In the genomic region with DNA sequence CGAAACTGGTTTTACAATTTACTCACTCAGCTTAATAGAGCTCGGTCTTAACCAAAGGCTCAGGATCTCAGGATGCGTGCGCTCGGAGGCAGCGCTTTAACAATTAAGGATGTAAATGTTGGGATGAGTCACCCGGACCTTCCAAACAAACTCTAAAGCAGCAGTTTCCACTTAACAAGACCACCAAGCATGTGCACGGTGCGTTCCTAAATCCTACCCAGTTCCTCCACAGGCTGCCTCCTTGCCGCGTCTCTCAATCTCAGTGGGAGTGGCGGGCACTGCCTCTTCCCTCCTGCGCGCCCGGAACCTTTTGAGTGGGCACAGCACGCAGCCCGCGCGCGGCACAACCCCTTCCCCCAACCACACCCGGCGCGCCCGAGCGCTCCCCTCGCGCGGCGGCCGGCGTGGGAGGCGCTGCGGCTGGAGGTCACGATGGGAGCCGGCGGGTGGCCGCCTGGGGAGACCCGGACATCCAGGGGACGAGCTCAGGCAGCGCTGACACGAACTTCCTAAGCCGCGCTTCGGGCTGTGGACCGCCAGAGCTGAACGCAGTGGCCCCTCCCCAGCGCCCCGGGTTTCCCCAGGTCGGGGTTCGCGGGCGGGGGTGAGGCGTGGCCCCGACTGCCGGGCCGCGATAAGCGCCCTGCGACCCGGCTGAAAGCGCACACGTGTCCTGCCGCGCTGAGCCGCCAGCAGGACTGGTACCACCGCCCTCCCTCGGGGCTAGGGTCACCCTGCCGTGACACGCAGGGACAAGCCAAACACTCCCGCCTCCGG, we compare ENCODE assay signal across 8 cellular contexts. TPM values are rescaled to one million over a fixed set of nuclear protein-coding genes. Genes with fewer than 3 reads are reported as not detected.
DNase-seq lines count a peak whose midpoint lies in the region; ATAC-seq and TF ChIP-seq lines count a peak whose summit lies in the region.

A gene (minus strand): TSS at position 280 of the 777 bp plus-strand sequence. CDS start 18,644 bp downstream, outside the sequence.

- no peaks in the 10 kb centered on the region for H3K9me3 Mint-ChIP-seq in activated T-cell treated with anti-CD3 and anti-CD28 coated beads, Interleukin-2, amount 50 U/mL, for 4 hours

- TF ChIP-seq CTCF in NB4 (IDR thresholded peaks at IDR 0.05; ENCODE audit: low read depth, low read length), result no peak
- TF ChIP-seq CTCF in fibroblast of the aortic adventitia (IDR thresholded peaks at IDR 0.05; ENCODE audit: insufficient read depth, low read length), result no peak
- TF ChIP-seq CTCF in neural cell (IDR thresholded peaks at IDR 0.05; ENCODE audit: poor library complexity, severe bottlenecking), result no peak
- no peak for TF ChIP-seq CTCF in tibial artery (IDR thresholded peaks at IDR 0.05)

- no peaks in the 10 kb centered on the region for H3K36me3 Mint-ChIP-seq in activated T-cell treated with anti-CD3 and anti-CD28 coated beads, Interleukin-2, amount 50 U/mL, for 4 hours (ENCODE audit: insufficient read depth)

- H3K27me3 ChIP-seq in neural cell (ENCODE audit: insufficient read depth, low read depth, low read length) (peaks cover 28% of the 10 kb centered on the region), tibial artery (no peaks in the 10 kb centered on the region)

- H3F3A ChIP-seq in neural cell (ENCODE audit: insufficient read depth, low read length, poor library complexity, severe bottlenecking), result no peaks in the 10 kb centered on the region

- H3K36me3 ChIP-seq in neural cell (ENCODE audit: insufficient read depth, low read length), result no peaks in the 10 kb centered on the region
- H3K36me3 ChIP-seq in tibial artery, result no peaks in the 10 kb centered on the region

- peak within 1 kb of the TSS; percentile 26 for H3K9ac ChIP-seq in neural cell (ENCODE audit: low read length)

- peak within 1 kb of the TSS; percentile 36 for H3K4me2 ChIP-seq in neural cell (ENCODE audit: low read length)

- H3K4me3 Mint-ChIP-seq in activated T-cell treated with anti-CD3 and anti-CD28 coated beads, Interleukin-2, amount 50 U/mL, for 4 hours, result peak within 1 kb of the TSS; percentile 77

- H2AFZ ChIP-seq in neural cell (ENCODE audit: low read depth, low read length), result no peak within 1 kb of the TSS

- no peak for TF ChIP-seq EP300 in neural cell (conservative IDR thresholded peaks at IDR 0.05; ENCODE audit: poor library complexity, severe bottlenecking)

- peak; percentile 46 for ATAC-seq in GM21786 (IDR thresholded peaks at IDR 0.05; ENCODE audit: unreplicated experiment)
- peak; percentile 72 to 81 for ATAC-seq in activated T-cell treated with anti-CD3 and anti-CD28 coated beads, Interleukin-2, amount 50 U/mL, for 4 hours

- TF ChIP-seq RAD21 in neural cell (conservative IDR thresholded peaks at IDR 0.05), result no peak

- H3K79me2 ChIP-seq in neural cell (replicated peaks; ENCODE audit: insufficient read depth, low read length), result no peaks in the 10 kb centered on the region

- DNase-seq in ELR (ENCODE audit: low read depth) (peak; percentile 72), NB4 (ENCODE audit: low read depth) (peak; percentile 66), fibroblast of the aortic adventitia (ENCODE audit: low read depth) (peak; percentile 55), tibial artery (peak in 1 of 2 donors; percentile 24), NCI-H2029 (lab: John Stamatoyannopoulos, UW) (no peak)
- DNase-seq in activated T-cell treated with anti-CD3 and anti-CD28 coated beads, Interleukin-2, amount 50 U/mL, for 4 hours, result peak; percentile 14

- H3K9me2 ChIP-seq in neural cell (ENCODE audit: insufficient read depth, low read length), result no peaks in the 10 kb centered on the region

- peaks cover 0 to 10% (median 2%) of the 10 kb centered on the region in 4 donors for H3K4me1 ChIP-seq in tibial artery

- no peaks in the 10 kb centered on the region for H4K20me1 ChIP-seq in neural cell (ENCODE audit: insufficient read depth)

- intact Hi-C loops in tibial artery (cut with DNase I; ENCODE audit: low total_unique reads), result no loop called here

- peaks cover 13% of the 10 kb centered on the region for H3K4me1 Mint-ChIP-seq in activated T-cell treated with anti-CD3 and anti-CD28 coated beads, Interleukin-2, amount 50 U/mL, for 4 hours (ENCODE audit: low read depth)

- no peak for TF ChIP-seq POLR2A in NB4 (IDR thresholded peaks at IDR 0.05; ENCODE audit: extremely low read depth, insufficient read length)

- H3K9me3 ChIP-seq in neural cell (ENCODE audit: low read length) (no peaks in the 10 kb centered on the region), tibial artery (no peaks in the 10 kb centered on the region)

- H3K27me3 Mint-ChIP-seq in activated T-cell treated with anti-CD3 and anti-CD28 coated beads, Interleukin-2, amount 50 U/mL, for 4 hours (ENCODE audit: low read depth), result peaks cover 11% of the 10 kb centered on the region

- H3K27ac ChIP-seq in neural cell (ENCODE audit: low read length) (no peak within 1 kb of the TSS), tibial artery (no peak within 1 kb of the TSS)

- peak within 1 kb of the TSS; percentile 51 for H3K4me3 ChIP-seq in NB4 (ENCODE audit: low read depth, low read length)
- H3K4me3 ChIP-seq in fibroblast of the aortic adventitia (ENCODE audit: low read depth, low read length), result peak within 1 kb of the TSS; percentile 80
- H3K4me3 ChIP-seq in neural cell (ENCODE audit: low read length), result peak within 1 kb of the TSS; percentile 89
- H3K4me3 ChIP-seq in tibial artery, result peak within 1 kb of the TSS; percentile 54 to 63

TF ChIP-seq in neural cell, 6 proteins besides CTCF, POLR2A, EP300 and RAD21:
- no peak for TF ChIP-seq EZH2 (IDR thresholded peaks at IDR 0.05; ENCODE audit: borderline replicate concordance, insufficient read depth, low read length, poor library complexity, severe bottlenecking)
- peak; percentile 35 for TF ChIP-seq MXI1 (conservative IDR thresholded peaks at IDR 0.05; ENCODE audit: poor library complexity, severe bottlenecking)

RNA-seq across cellular contexts. Expression of the gene that starts here (rescaled TPM):
- under 1 TPM; 0.24 to 0.71 (median 0.49) TPM for total RNA-seq in activated T-cell treated with anti-CD3 and anti-CD28 coated beads, Interleukin-2, amount 50 U/mL, for 4 hours
- total RNA-seq in fibroblast of the aortic adventitia (ENCODE audit: low replicate concordance), result 0.90 and 7.0 TPM in 2 replicates
- polyA plus RNA-seq in neural cell, result not detected in 2 replicates
- polyA minus RNA-seq in neural cell, result not detected in 2 replicates

Comparison
In these comparisons a context has a peak if more than half of its experiments do, and no peak if none do; other contexts are left out.
1. Peak in DNase-seq and ATAC-seq in activated T-cell treated with anti-CD3 and anti-CD28 coated beads, Interleukin-2, amount 50 U/mL, for 4 hours; RNA of the gene not detected or under 1 TPM.